Comparison of ENCODE assay signal across 16 cellular contexts in the genomic region with DNA sequence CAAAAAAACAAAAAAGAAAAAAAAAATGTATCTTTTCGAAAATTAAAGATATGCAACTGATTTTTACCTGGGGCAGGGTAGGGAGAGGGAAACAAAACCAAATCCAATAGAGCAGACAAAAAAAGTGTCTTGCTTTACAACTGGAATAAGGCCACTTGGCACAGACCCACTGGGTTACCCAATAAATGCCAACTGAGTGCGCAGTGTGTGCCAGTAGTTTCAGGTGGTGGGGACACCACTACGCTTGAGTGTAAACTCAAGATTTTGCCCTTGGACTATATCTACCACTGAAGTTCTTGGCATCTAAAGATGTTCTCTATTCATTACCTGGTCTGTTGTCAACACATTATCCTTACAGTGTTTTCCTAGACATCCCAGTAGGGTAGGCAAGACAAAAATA.
"Had no signal": no experiment of that assay in that cellular context is flagged by ENCODE, and none has a peak within 500 bp of the region (broad histone marks: within the 10 kb centered on the region; RNA-seq: fewer than 3 reads in every experiment).

No MANE protein-coding gene starts in this region.

- H3K27ac ChIP-seq: esophagus muscularis mucosa, neutrophil, SK-N-MC, spleen, upper lobe of left lung had no signal

- ATAC-seq: activated CD4-positive, CD25-positive, alpha-beta regulatory T cell treated with anti-CD3 and anti-CD28 coated beads, Interleukin-2, amount 50 U/mL, for 24 hours; naive thymus-derived CD8-positive, alpha-beta T cell; sciatic nerve; stimulated activated naive CD8-positive, alpha-beta T cell treated with anti-CD3 and anti-CD28 coated beads, Interleukin-15, amount 100 ng/mL, for 72 hours had no signal

- H3K4me3 ChIP-seq: cardiac muscle cell, esophagus muscularis mucosa, SK-N-MC, spleen, upper lobe of left lung had no signal

- H3K27me3 ChIP-seq: cardiac muscle cell, esophagus muscularis mucosa, neutrophil, spleen, upper lobe of left lung had no signal

- H3K9me3 ChIP-seq: esophagus muscularis mucosa, neutrophil, spleen, upper lobe of left lung had no signal

- DNase-seq: activated CD4-positive, alpha-beta T cell treated with anti-CD3 and anti-CD28 coated beads, Interleukin-2, amount 50 U/mL, for 1 hour; activated CD8-positive, alpha-beta memory T cell treated with anti-CD3 and anti-CD28 coated beads for 24 hours; activated naive CD4-positive, alpha-beta T cell treated with anti-CD3 and anti-CD28 coated beads, Interleukin-2, amount 10 ng/mL, durations not matched to agents 7 days and 5 days; kidney glomerular epithelial cell; naive thymus-derived CD8-positive, alpha-beta T cell; posterior cingulate gyrus; spleen; stimulated activated naive CD8-positive, alpha-beta T cell treated with anti-CD3 and anti-CD28 coated beads, Interleukin-15, amount 100 ng/mL, for 72 hours; T1000 had no signal
